16 cellular contexts compared by ENCODE assay signal in genomic region chr15:93478922-93479321, GRCh38.
DNase-seq lines count a peak whose midpoint lies in the region; ATAC-seq and TF ChIP-seq lines count a peak whose summit lies in the region.
"Had no signal": no experiment of that assay in that cellular context is flagged by ENCODE, and none has a peak within 500 bp of the region (broad histone marks: within the 10 kb centered on the region; RNA-seq: fewer than 3 reads in every experiment).

No MANE protein-coding gene starts in this region.

- POLR2A ChIA-PET in T-cell (lab: Charles Lee), result no interaction called here
- POLR2A ChIA-PET in activated CD4-positive, alpha-beta memory T cell treated with anti-CD3 and anti-CD28 coated beads for 36 hours (lab: Charles Lee), result no interaction called here

- peak overlapping the region; percentile 12 for H2AK5ac ChIP-seq in neuronal stem cell (ENCODE audit: low read depth, low read length)

- no peaks in the 10 kb centered on the region for H3K27me3 ChIP-seq in hepatocyte
- H3K27me3 ChIP-seq in neuronal stem cell (ENCODE audit: control insufficient read depth in 3 of 3, insufficient read depth in 3 of 3, low read depth in 1 of 3, low read length in 3 of 3), result no peaks in the 10 kb centered on the region

- H3K36me3 Mint-ChIP-seq in T-cell, result no peaks in the 10 kb centered on the region
- H3K36me3 Mint-ChIP-seq in activated CD4-positive, alpha-beta memory T cell treated with anti-CD3 and anti-CD28 coated beads for 36 hours, result no peaks in the 10 kb centered on the region
- H3K36me3 Mint-ChIP-seq: CD8-positive, alpha-beta memory T cell had no signal

- DNase-seq in DMS 273 (lab: John Stamatoyannopoulos, UW; ENCODE audit: unreplicated experiment) (peak; percentile 24), DMS 273 treated with DMSO at 0.1 percent for 48 hours (lab: John Stamatoyannopoulos, UW) (no peak), ELF-1 (ENCODE audit: low read depth, low spot score) (peak; percentile 38), hepatocyte (ENCODE audit: low spot score) (peak; percentile 47), neuronal stem cell (ENCODE audit: low spot score) (no peak), NOMO-1 (lab: John Stamatoyannopoulos, UW; ENCODE audit: unreplicated experiment in 2 of 2) (no peak), T-cell (no peak)
- DNase-seq in activated CD4-positive, alpha-beta memory T cell treated with anti-CD3 and anti-CD28 coated beads for 36 hours, result no peak
- DNase-seq: CD8-positive, alpha-beta memory T cell; DMS79; GDM1; KBM-7; NCI-H1694; NCI-H524 had no signal

- H4K8ac ChIP-seq in neuronal stem cell (ENCODE audit: low read depth, low read length), result no peak overlapping the region

- intact Hi-C loops in activated CD4-positive, alpha-beta memory T cell treated with anti-CD3 and anti-CD28 coated beads for 36 hours (cut with micrococcal nuclease), result no loop called here

- H4K91ac ChIP-seq in neuronal stem cell (ENCODE audit: low read depth, low read length, poor library complexity), result no peak overlapping the region

- no peak overlapping the region for H2BK5ac ChIP-seq in neuronal stem cell (ENCODE audit: low read length)

- H3K9ac ChIP-seq in neuronal stem cell (ENCODE audit: low read depth, low read length, poor library complexity), result no peak overlapping the region

- H3K9me3 ChIP-seq in hepatocyte (ENCODE audit: low read depth) (no peaks in the 10 kb centered on the region), neuronal stem cell (replicated peaks in 1 of 2; ENCODE audit: control insufficient read depth in 2 of 2, insufficient read depth in 1 of 2, low read depth in 1 of 2, low read length in 2 of 2) (peaks cover 0 to 34% of the 10 kb centered on the region in 2 donors)

- ATAC-seq in T-cell (replicated peaks in 1 of 4), result no peak

- H3K36me3 ChIP-seq in hepatocyte (replicated peaks; ENCODE audit: insufficient read depth, low read depth), result no peaks in the 10 kb centered on the region
- H3K36me3 ChIP-seq in neuronal stem cell (replicated peaks in 1 of 2; ENCODE audit: control insufficient read depth in 2 of 2, insufficient read depth in 2 of 2, low read length in 2 of 2), result peaks cover 0 to 39% of the 10 kb centered on the region in 2 donors

- H3K27ac ChIP-seq in hepatocyte, result no peak overlapping the region
- H3K27ac ChIP-seq in neuronal stem cell (replicated peaks; ENCODE audit: low read length), result no peak overlapping the region
- H3K27ac ChIP-seq: 22Rv1, RWPE1 had no signal

- peak overlapping the region; percentile 67 for H3K18ac ChIP-seq in neuronal stem cell (ENCODE audit: low read length)

- peak overlapping the region; percentile 34 for H2BK15ac ChIP-seq in neuronal stem cell (ENCODE audit: low read length)

- H3K4me2 ChIP-seq in hepatocyte (no peak overlapping the region), neuronal stem cell (ENCODE audit: insufficient read depth, low read length, poor library complexity, severe bottlenecking) (no peak overlapping the region)

- no peak overlapping the region for H3K4me3 ChIP-seq in hepatocyte
- no peak overlapping the region for H3K4me3 ChIP-seq in neuronal stem cell (ENCODE audit: low read length in 2 of 2)

- H4K20me1 ChIP-seq in hepatocyte (ENCODE audit: insufficient read depth, poor library complexity, severe bottlenecking), result no peaks in the 10 kb centered on the region

- H3K9me3 Mint-ChIP-seq in T-cell, result no peaks in the 10 kb centered on the region
- H3K9me3 Mint-ChIP-seq in activated CD4-positive, alpha-beta memory T cell treated with anti-CD3 and anti-CD28 coated beads for 36 hours, result no peaks in the 10 kb centered on the region
- H3K9me3 Mint-ChIP-seq: CD8-positive, alpha-beta memory T cell had no signal

- H3K9me2 ChIP-seq in hepatocyte (replicated peaks; ENCODE audit: insufficient read depth), result no peaks in the 10 kb centered on the region

- no peak overlapping the region for H3K14ac ChIP-seq in neuronal stem cell (ENCODE audit: low read length)

- CTCF ChIA-PET in T-cell (lab: Charles Lee), result no interaction called here
- CTCF ChIA-PET in activated CD4-positive, alpha-beta memory T cell treated with anti-CD3 and anti-CD28 coated beads for 36 hours (lab: Charles Lee), result interaction anchor here (1.1 kb wide), 1 partner anchor 391 kb away, joined by 3 read pairs; no protein-coding TSS in a partner anchor

- H3K79me1 ChIP-seq in neuronal stem cell (ENCODE audit: low read depth, low read length), result no peaks in the 10 kb centered on the region

- no peak overlapping the region for H2BK12ac ChIP-seq in neuronal stem cell (ENCODE audit: low read length)

- WGBS in hepatocyte (ENCODE audit: low lambda C conversion rate, missing lambda C conversion rate), result 57% methylated on average over 5 of the region's 5 CpGs
- no CpG with 5 or more reads among the region's 5 CpGs for WGBS in neuronal stem cell (ENCODE audit: extremely low coverage in 2 of 2, insufficient read length in 2 of 2, insufficient replicate concordance in 1 of 2), 2 donors

- H2BK120ac ChIP-seq in neuronal stem cell (ENCODE audit: low read depth, low read length), result no peak overlapping the region

- H2AFZ ChIP-seq in hepatocyte (no peak overlapping the region), neuronal stem cell (ENCODE audit: low read length) (no peak overlapping the region)

- H3K4me1 ChIP-seq in hepatocyte (ENCODE audit: insufficient read depth), result no peaks in the 10 kb centered on the region
- H3K4me1 ChIP-seq in neuronal stem cell (ENCODE audit: control insufficient read depth in 2 of 2, insufficient read depth in 1 of 2, low read depth in 1 of 2, low read length in 2 of 2), result peaks cover 15 to 20% of the 10 kb centered on the region in 2 donors

- H3K4me1 Mint-ChIP-seq in T-cell, result no peaks in the 10 kb centered on the region
- H3K4me1 Mint-ChIP-seq in activated CD4-positive, alpha-beta memory T cell treated with anti-CD3 and anti-CD28 coated beads for 36 hours (ENCODE audit: low read depth), result no peaks in the 10 kb centered on the region
- H3K4me1 Mint-ChIP-seq: CD8-positive, alpha-beta memory T cell had no signal

- no peak overlapping the region for H3K4ac ChIP-seq in neuronal stem cell (ENCODE audit: low read length)

- H3K23ac ChIP-seq in neuronal stem cell (ENCODE audit: low read depth, low read length, poor library complexity), result no peak overlapping the region

- no peak overlapping the region for H3K4me3 Mint-ChIP-seq in T-cell
- no peak overlapping the region for H3K4me3 Mint-ChIP-seq in activated CD4-positive, alpha-beta memory T cell treated with anti-CD3 and anti-CD28 coated beads for 36 hours
- H3K4me3 Mint-ChIP-seq: CD8-positive, alpha-beta memory T cell had no signal

- TF ChIP-seq CTCF in hepatocyte (IDR thresholded peaks at IDR 0.05; ENCODE audit: poor library complexity), result no peak

- H3K79me2 ChIP-seq in hepatocyte, result no peaks in the 10 kb centered on the region

- peaks cover 0 to 5% of the 10 kb centered on the region in 2 donors for H3K27me3 Mint-ChIP-seq in T-cell
- H3K27me3 Mint-ChIP-seq in activated CD4-positive, alpha-beta memory T cell treated with anti-CD3 and anti-CD28 coated beads for 36 hours, result no peaks in the 10 kb centered on the region

- H3K27ac Mint-ChIP-seq in T-cell, result no peak overlapping the region
- H3K27ac Mint-ChIP-seq in activated CD4-positive, alpha-beta memory T cell treated with anti-CD3 and anti-CD28 coated beads for 36 hours, result no peak overlapping the region
- H3K27ac Mint-ChIP-seq: CD8-positive, alpha-beta memory T cell had no signal

Comparison
In these comparisons a context has a peak if more than half of its experiments do, and no peak if none do; other contexts are left out.
1. DNase-seq: peak in DMS 273 (single experiment), ELF-1 (single experiment) and hepatocyte (single experiment); none in DMS 273 treated with DMSO at 0.1 percent for 48 hours (single experiment), neuronal stem cell (single experiment), NOMO-1 (0 of 2), T-cell (0 of 34) and activated CD4-positive, alpha-beta memory T cell treated with anti-CD3 and anti-CD28 coated beads for 36 hours (single experiment).